12 cellular contexts compared by ENCODE assay signal in genomic region chr22:39282642-39283311, GRCh38. TPM values are rescaled to one million over a fixed set of nuclear protein-coding genes. Genes with fewer than 3 reads are reported as not detected.
DNase-seq lines count a peak whose midpoint lies in the region; FAIRE-seq and TF ChIP-seq lines count a peak whose summit lies in the region.
"Had no signal": no experiment of that assay in that cellular context is flagged by ENCODE, and none has a peak within 500 bp of the region (broad histone marks: within the 10 kb centered on the region; RNA-seq: fewer than 3 reads in every experiment).

No MANE protein-coding gene starts in this region.

- peaks cover 7% of the 10 kb centered on the region for H3K9me3 ChIP-seq in mammary epithelial cell (replicated peaks; ENCODE audit: insufficient read depth, low read length)
- H3K9me3 ChIP-seq in kidney (ENCODE audit: control insufficient read depth in 1 of 2, low read length in 2 of 2) = peaks cover 0 to 6% of the 10 kb centered on the region in 2 donors
- H3K9me3 ChIP-seq in skeletal muscle tissue (ENCODE audit: control insufficient read depth in 3 of 3, low read length in 3 of 3) = peaks cover 0 to 5% (median 0%) of the 10 kb centered on the region in 3 donors

- BruUV-seq in mammary epithelial cell (replicated peaks; lab: Mats Ljungman, UMichigan) = no TSS peak

- peak overlapping the region; percentile 26 for H3K4me2 ChIP-seq in mammary epithelial cell (ENCODE audit: insufficient read depth, low read depth, low read length)

- CTCF ChIA-PET in mammary epithelial cell (lab: Charles Lee; ENCODE audit: low non-redundant PET) = interaction anchor here (0.6 to 1.3 kb wide), 2 partner anchors 74 to 112 kb away, joined by 4 to 11 read pairs; no protein-coding TSS in a partner anchor

- H3K4me1 ChIP-seq in mammary epithelial cell (ENCODE audit: insufficient read depth, low read length) (peaks cover 21% of the 10 kb centered on the region), kidney (ENCODE audit: control insufficient read depth in 1 of 2, insufficient read depth in 1 of 2, low read depth in 1 of 2, low read length in 2 of 2) (peaks cover 28 to 32% of the 10 kb centered on the region in 2 donors), skeletal muscle tissue (ENCODE audit: control insufficient read depth in 3 of 3, insufficient read depth in 3 of 3, low read length in 3 of 3) (peaks cover 27 to 43% (median 40%) of the 10 kb centered on the region in 3 donors)

- in situ Hi-C loops in mammary epithelial cell (cut with MboI; ENCODE audit: low sequenced_read_pairs in 2 of 2) (no loop called here), GM13977 (cut with MboI; ENCODE audit: low pct_unique_long_range_greater_than_20kb, low sequenced_read_pairs, unreplicated experiment) (no loop called here)

- DNase-seq in HK-2 (ENCODE audit: unreplicated experiment) (peak; percentile 67), mammary epithelial cell (no peak), kidney (no peak), NCI-H2196 treated with DMSO at 0.1 percent for 48 hours (lab: John Stamatoyannopoulos, UW; ENCODE audit: unreplicated experiment) (no peak), GM10266 (ENCODE audit: extremely low spot score) (no peak), superior temporal gyrus (ENCODE audit: extremely low spot score) (no peak), GM13977 (ENCODE audit: low spot score) (no peak)
- DNase-seq: DMS 273 treated with DMSO at 0.1 percent for 48 hours; naive thymus-derived CD8-positive, alpha-beta T cell; NCI-H510A treated with DMSO at 0.1 percent for 48 hours had no signal

- no peaks in the 10 kb centered on the region for H3K27me3 ChIP-seq in mammary epithelial cell (ENCODE audit: insufficient read depth, low read length)
- no peaks in the 10 kb centered on the region for H3K27me3 ChIP-seq in skeletal muscle tissue (ENCODE audit: control insufficient read depth in 3 of 3, insufficient read depth in 3 of 3, low read length in 3 of 3)

- H3K79me2 ChIP-seq in mammary epithelial cell (ENCODE audit: insufficient read depth, low read length) = no peaks in the 10 kb centered on the region

- dilution Hi-C loops in mammary epithelial cell (cut with HindIII; ENCODE audit: low sequenced_read_pairs) = no loop called here

- H2AFZ ChIP-seq in mammary epithelial cell (ENCODE audit: low read depth, low read length) = peak overlapping the region; percentile 54

- H4K20me1 ChIP-seq in mammary epithelial cell (ENCODE audit: insufficient read depth, low read length) = no peaks in the 10 kb centered on the region

- no peak overlapping the region for H3K4me3 ChIP-seq in mammary epithelial cell (replicated peaks in 1 of 3; ENCODE audit: insufficient read depth in 1 of 3, low read depth in 2 of 3, low read length in 3 of 3)
- H3K4me3 ChIP-seq in kidney (ENCODE audit: low read length in 2 of 2) = no peak overlapping the region
- H3K4me3 ChIP-seq in skeletal muscle tissue (ENCODE audit: low read length in 3 of 3) = peak overlapping the region in 1 of 3 donors; percentile 22

- no peak for FAIRE-seq in kidney (lab: Jason Lieb, UNC)
- FAIRE-seq: TTC549 had no signal

- WGBS in mammary epithelial cell (ENCODE audit: low coverage, missing lambda C conversion rate) = 79% methylated on average over 8 of the region's 9 CpGs

- H3K9ac ChIP-seq in mammary epithelial cell (ENCODE audit: insufficient read depth, low read length) (no peak overlapping the region), kidney (ENCODE audit: low read length in 2 of 2) (peak overlapping the region; percentile 32 to 78), skeletal muscle tissue (ENCODE audit: low read depth in 1 of 3, low read length in 3 of 3) (peak overlapping the region; percentile 45 to 80 (median 74))

- TF ChIP-seq CTCF in mammary epithelial cell (conservative IDR thresholded peaks at IDR 0.05 in 1 of 2, IDR thresholded peaks at IDR 0.05 in 1 of 2; ENCODE audit: extremely low read depth in 1 of 2, insufficient read depth in 1 of 2, low read depth in 1 of 2, low read length in 2 of 2) (no peak), kidney (IDR thresholded peaks at IDR 0.05; ENCODE audit: borderline replicate concordance, extremely low read depth, insufficient read depth) (no peak), GM10266 (IDR thresholded peaks at IDR 0.05; ENCODE audit: control insufficient read depth, insufficient read depth, low read depth, missing control alignments) (no peak), GM13977 (IDR thresholded peaks at IDR 0.05; ENCODE audit: extremely low read depth, insufficient read depth, missing control alignments) (no peak)

- intact Hi-C loops in mammary epithelial cell (cut with micrococcal nuclease) (loop anchor here (1.0 kb wide), 1 partner anchor 112 kb away; no protein-coding TSS in a partner anchor), kidney (cut with DNase I) (no loop called here)

- H3K36me3 ChIP-seq in mammary epithelial cell (ENCODE audit: insufficient read depth, low read length) = no peaks in the 10 kb centered on the region
- H3K36me3 ChIP-seq in kidney (ENCODE audit: control insufficient read depth in 1 of 2, insufficient read depth in 2 of 2, low read length in 2 of 2) = no peaks in the 10 kb centered on the region
- no peaks in the 10 kb centered on the region for H3K36me3 ChIP-seq in skeletal muscle tissue (ENCODE audit: control insufficient read depth in 3 of 3, insufficient read depth in 3 of 3, low read length in 3 of 3)

- H3K27ac ChIP-seq in mammary epithelial cell (ENCODE audit: insufficient read depth, low read depth, low read length) (peak overlapping the region; percentile 11), kidney (ENCODE audit: low read depth in 2 of 2, low read length in 2 of 2) (peak overlapping the region; percentile 80 to 90), skeletal muscle tissue (ENCODE audit: low read depth, low read length) (peak overlapping the region; percentile 93)

RNA-seq across cellular contexts. Expression of gene RPL3, which starts 36.6 kb away (rescaled TPM):
- 1,000 to 10,000 TPM; 1,970 to 2,165 TPM for total RNA-seq in mammary epithelial cell
- 3,548 TPM for polyA plus RNA-seq in mammary epithelial cell
- polyA minus RNA-seq in mammary epithelial cell = 1,634 TPM
- total RNA-seq in kidney = 1,862 TPM
- polyA plus RNA-seq in kidney (ENCODE audit: insufficient read depth, low read depth, low replicate concordance) = 2,443 TPM
- 2,602 TPM for total RNA-seq in skeletal muscle tissue

RNA-seq across cellular contexts. Expression of gene PDGFB, which starts 38.0 kb away (rescaled TPM):
- total RNA-seq in mammary epithelial cell (10 to 100 TPM; 11.2 to 29.2 TPM), kidney (14.2 TPM), skeletal muscle tissue (8.9 TPM)
- polyA plus RNA-seq in mammary epithelial cell (9.1 TPM), kidney (ENCODE audit: insufficient read depth, low read depth, low replicate concordance) (10.4 TPM)
- polyA minus RNA-seq in mammary epithelial cell = 32.0 TPM

Comparison
In these comparisons a context has a peak if more than half of its experiments do, and no peak if none do; other contexts are left out.
1. H3K27ac ChIP-seq: peak in every context shown above with its lines; median percentile 93 in skeletal muscle tissue; 85 in kidney; 11 in mammary epithelial cell.